ENCODE assay signal across 8 cellular contexts in the genomic region with DNA sequence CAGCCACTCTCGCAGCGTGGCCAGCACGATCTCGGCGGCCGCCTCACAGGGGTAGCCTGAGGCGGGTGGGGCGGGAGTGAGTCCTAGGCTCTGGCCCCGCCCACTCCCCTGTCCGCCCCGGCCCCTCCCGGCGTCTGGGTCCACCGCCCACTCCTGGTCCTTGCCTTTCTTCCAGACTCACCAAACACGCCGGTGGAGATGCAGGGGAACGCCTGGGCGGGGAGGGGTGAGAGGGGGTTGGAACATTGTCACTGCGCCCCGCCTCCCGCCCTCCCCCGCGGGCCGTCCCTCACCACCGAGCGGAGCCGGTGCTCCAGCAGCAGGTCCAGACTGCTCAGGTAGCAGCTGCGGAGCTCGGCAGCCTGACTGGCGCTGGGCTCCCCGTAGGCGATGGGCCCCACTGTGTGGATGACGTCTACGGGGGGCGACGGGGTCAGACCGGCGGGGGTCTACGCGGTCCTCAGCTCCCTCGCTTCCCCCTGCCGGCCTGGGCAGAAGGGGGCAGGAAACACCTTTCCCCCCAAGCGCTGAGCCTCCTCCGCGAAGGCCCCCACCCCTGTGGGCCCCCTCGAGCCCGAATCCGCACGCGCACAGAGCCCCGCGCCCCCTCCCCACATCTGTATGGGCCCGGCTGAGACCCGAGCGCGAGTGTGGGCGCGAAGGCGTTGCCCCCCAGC. TPM values are rescaled to one million over a fixed set of nuclear protein-coding genes. Genes with fewer than 3 reads are reported as not detected.
DNase-seq lines count a peak whose midpoint lies in the region; ATAC-seq, FAIRE-seq and TF ChIP-seq lines count a peak whose summit lies in the region.

No MANE protein-coding gene starts in this region.

- TF ChIP-seq CTCF in A549 (IDR thresholded peaks at IDR 0.05) (no peak), fibroblast of the aortic adventitia (IDR thresholded peaks at IDR 0.05; ENCODE audit: insufficient read depth, low read length) (no peak)

- CTCF ChIA-PET in A549 (lab: Yijun Ruan, JAX), result interaction anchor here (0.9 to 3.9 kb wide), 6 partner anchors 11 to 151 kb away, joined by 3 to 46 read pairs (median 4); no protein-coding TSS in a partner anchor

- DNase-seq in A549 (ENCODE audit: low read depth in 1 of 2, low spot score in 1 of 2), result peak in 1 of 2 experiments; percentile 61
- peak; percentile 53 to 74 for DNase-seq in NCI-H1930 (lab: John Stamatoyannopoulos, UW)
- DNase-seq in activated T-cell treated with anti-CD3 and anti-CD28 coated beads, Interleukin-2, amount 50 U/mL, for 48 hours, result peak; percentile 73 to 79
- DNase-seq in fibroblast of the aortic adventitia (ENCODE audit: low read depth), result peak; percentile 21
- peak; percentile 76 for DNase-seq in sciatic nerve (ENCODE audit: low spot score)
- DNase-seq in NCI-H2107 treated with DMSO at 0.1 percent for 48 hours (lab: John Stamatoyannopoulos, UW; ENCODE audit: unreplicated experiment), result no peak

- TF ChIP-seq EP300 in A549 (IDR thresholded peaks at IDR 0.05), result no peak

- WGBS in A549 (ENCODE audit: missing lambda C conversion rate), result 85% methylated on average over 33 of the region's 59 CpGs

- ATAC-seq in A549, result peak; percentile 6 to 30; a peak in 5 of 6 replicates
- ATAC-seq in sciatic nerve, result peak; percentile 48
- no peak for ATAC-seq in GM18909 (IDR thresholded peaks at IDR 0.05; ENCODE audit: poor library complexity, unreplicated experiment)
- ATAC-seq in HG03439 (IDR thresholded peaks at IDR 0.05; ENCODE audit: unreplicated experiment), result no peak

- H3K4me1 ChIP-seq in A549, result peaks cover 12% of the 10 kb centered on the region

- POLR2A ChIA-PET in A549 (lab: Yijun Ruan, JAX), result no interaction called here

- TF ChIP-seq RAD21 in A549 (conservative IDR thresholded peaks at IDR 0.05 in 1 of 2, IDR thresholded peaks at IDR 0.05 in 1 of 2), result no peak

- no peak overlapping the region for H3K4me3 ChIP-seq in A549
- no peak overlapping the region for H3K4me3 ChIP-seq in fibroblast of the aortic adventitia (ENCODE audit: low read depth, low read length)

- intact Hi-C loops in sciatic nerve (cut with DNase I), result loop anchor here (2.0 to 10.0 kb wide), 2 partner anchors 149 to 295 kb away; a partner anchor contains a TSS

- no peaks in the 10 kb centered on the region for H3K9me3 ChIP-seq in A549

- no peak overlapping the region for H3K4me2 ChIP-seq in A549

- no peak for FAIRE-seq in A549 (lab: Jason Lieb, UNC)

- H3K27ac ChIP-seq in A549, result no peak overlapping the region

- TF ChIP-seq POLR2A in A549 (IDR thresholded peaks at IDR 0.05; ENCODE audit: low read length), result no peak

TF ChIP-seq in A549, 52 proteins besides CTCF, POLR2A, EP300 and RAD21:
- TF ChIP-seq ESRRA (IDR thresholded peaks at IDR 0.05; ENCODE audit: borderline replicate concordance, low read length) (no peak), ZNF302 (CRISPR knock-in tag; IDR thresholded peaks at IDR 0.05) (no peak), JUNB (IDR thresholded peaks at IDR 0.05) (no peak), NFE2L2 (conservative IDR thresholded peaks at IDR 0.05; ENCODE audit: low read length) (no peak), NR3C1 (IDR thresholded peaks at IDR 0.05) (no peak), RNF2 (IDR thresholded peaks at IDR 0.05; ENCODE audit: borderline replicate concordance, low read depth) (no peak), CBX2 (IDR thresholded peaks at IDR 0.05; ENCODE audit: borderline replicate concordance, low read depth) (no peak), FOSL2 (IDR thresholded peaks at IDR 0.05) (no peak), FOSL2 (CRISPR knock-in tag; IDR thresholded peaks at IDR 0.05) (no peak), BHLHE40 (IDR thresholded peaks at IDR 0.05; ENCODE audit: low read depth, low read length) (no peak), RFX5 (IDR thresholded peaks at IDR 0.05) (no peak), MYC (IDR thresholded peaks at IDR 0.05; ENCODE audit: borderline replicate concordance, low read length) (no peak), EHF (CRISPR knock-in tag; IDR thresholded peaks at IDR 0.05) (no peak), CBX8 (IDR thresholded peaks at IDR 0.05) (no peak)

RNA-seq across cellular contexts. Expression of a gene that starts 13.2 kb away (rescaled TPM):
- polyA plus RNA-seq in A549 (2011; rRNA removed) (109 and 113 TPM in 2 replicates), A549 (2017; fragmentation: RNase III; extraction: RNeasy Plus Mini Kit Qiagen cat#74134 plus additional on column Dnase treatment) (94.0 to 97.4 TPM (median 95.8 TPM) in 3 replicates)
- polyA plus RNA-seq in A549 (2012; cell fraction: cytosol; rRNA removed), result 235 and 277 TPM in 2 replicates
- polyA plus RNA-seq in A549 (2012; cell fraction: nucleus; rRNA removed), result 475 and 538 TPM in 2 replicates
- polyA minus RNA-seq in A549 (2011; rRNA and poly(A)+ RNA removed), result 88.6 and 93.5 TPM in 2 replicates
- total RNA-seq in fibroblast of the aortic adventitia (ENCODE audit: low replicate concordance) (5.5 and 32.4 TPM in 2 replicates), sciatic nerve (38.7 TPM)

RNA-seq across cellular contexts. Expression of a gene that starts 25.1 kb away (rescaled TPM):
- polyA plus RNA-seq in A549 (2011; rRNA removed) (312 and 358 TPM in 2 replicates), A549 (2017; fragmentation: RNase III; extraction: RNeasy Plus Mini Kit Qiagen cat#74134 plus additional on column Dnase treatment) (750 to 794 TPM (median 759 TPM) in 3 replicates)
- polyA plus RNA-seq in A549 (2012; cell fraction: cytosol; rRNA removed), result 1,415 and 1,671 TPM in 2 replicates
- 2,004 and 2,028 TPM in 2 replicates for polyA plus RNA-seq in A549 (2012; cell fraction: nucleus; rRNA removed)
- 299 and 328 TPM in 2 replicates for polyA minus RNA-seq in A549 (2011; rRNA and poly(A)+ RNA removed)
- total RNA-seq in fibroblast of the aortic adventitia (ENCODE audit: low replicate concordance) (68.4 and 252 TPM in 2 replicates), sciatic nerve (118 TPM)

RNA-seq across cellular contexts. Expression of a gene that starts 36.2 kb away (rescaled TPM):
- polyA plus RNA-seq in A549 (2011; rRNA removed) (0.28 and 0.31 TPM in 2 replicates), A549 (2017; fragmentation: RNase III; extraction: RNeasy Plus Mini Kit Qiagen cat#74134 plus additional on column Dnase treatment) (0.07 to 0.13 TPM (median 0.10 TPM) in 3 replicates)
- 0.08 and 0.10 TPM in 2 replicates for polyA plus RNA-seq in A549 (2012; cell fraction: cytosol; rRNA removed)
- 0.02 and 0.10 TPM in 2 replicates for polyA plus RNA-seq in A549 (2012; cell fraction: nucleus; rRNA removed)
- 0.58 and 0.73 TPM in 2 replicates for polyA minus RNA-seq in A549 (2011; rRNA and poly(A)+ RNA removed)
- total RNA-seq in fibroblast of the aortic adventitia (ENCODE audit: low replicate concordance) (0.18 TPM in 1 of 2 replicates, not detected in the other), sciatic nerve (3.5 TPM)

Comparison
In these comparisons a context has a peak if more than half of its experiments do, and no peak if none do; other contexts are left out.
1. ATAC-seq: peak in A549 (2 of 2) and sciatic nerve (single experiment); none in GM18909 (single experiment) and HG03439 (single experiment).